ENCODE assay signal across 8 cellular contexts in genomic region chr20:48827880-48828733, GRCh38.
A peak's percentile ranks its signal among the peaks of the same experiment; 100 is the strongest.
DNase-seq lines count a peak whose midpoint lies in the region; TF ChIP-seq lines count a peak whose summit lies in the region.

Gene PREX1, minus strand, starts transcription at chr20:48827999. Its CDS starts 139 bp downstream, at chr20:48827860.

- TF ChIP-seq CTCF in GM12864 (IDR thresholded peaks at IDR 0.05; ENCODE audit: low read depth, low read length, missing control alignments) (no peak), HFF-Myc (IDR thresholded peaks at IDR 0.05; ENCODE audit: low read depth, low read length, missing control alignments) (no peak), choroid plexus epithelial cell (conservative IDR thresholded peaks at IDR 0.05; ENCODE audit: low read depth, low read length) (no peak)

- DNase-seq in GM12864 (ENCODE audit: low read depth): no peak
- DNase-seq in HFF-Myc (ENCODE audit: extremely low read depth, low read depth): no peak
- peak; percentile 59 for DNase-seq in NCI-H146 treated with DMSO at 0.1 percent for 48 hours (lab: John Stamatoyannopoulos, UW; ENCODE audit: unreplicated experiment)
- DNase-seq in activated CD4-positive, alpha-beta T cell treated with anti-CD3 and anti-CD28 coated beads for 24 hours (ENCODE audit: low read depth in 2 of 2): peak; percentile 44 to 63
- DNase-seq in choroid plexus epithelial cell (ENCODE audit: low read depth): peak; percentile 87
- peak; percentile 86 for DNase-seq in left kidney (ENCODE audit: low read depth, low spot score)
- peak; percentile 61 to 79 for DNase-seq in stimulated activated CD4-positive, alpha-beta T cell treated with anti-CD3 and anti-CD28 coated beads, Interleukin-1b, Interleukin-23, amount 100 ng/mL, for 4 hours (ENCODE audit: low read depth in 2 of 2)
- no peak for DNase-seq in OCI-M2 (lab: John Stamatoyannopoulos, UW; ENCODE audit: unreplicated experiment)

- H3K4me3 ChIP-seq in GM12864 (ENCODE audit: low read depth, low read length): peak within 1 kb of the TSS; percentile 89
- peak within 1 kb of the TSS; percentile 60 for H3K4me3 ChIP-seq in HFF-Myc (replicated peaks; ENCODE audit: low read depth, low read length)
- peak within 1 kb of the TSS; percentile 74 for H3K4me3 ChIP-seq in choroid plexus epithelial cell (ENCODE audit: low read depth, low read length)

Comparison
In these comparisons a context has a peak if more than half of its experiments do, and no peak if none do; other contexts are left out.
1. DNase-seq: peak in NCI-H146 treated with DMSO at 0.1 percent for 48 hours (single experiment), activated CD4-positive, alpha-beta T cell treated with anti-CD3 and anti-CD28 coated beads for 24 hours (2 of 2), choroid plexus epithelial cell (single experiment), left kidney (single experiment) and stimulated activated CD4-positive, alpha-beta T cell treated with anti-CD3 and anti-CD28 coated beads, Interleukin-1b, Interleukin-23, amount 100 ng/mL, for 4 hours (2 of 2); none in GM12864 (single experiment), HFF-Myc (single experiment) and OCI-M2 (single experiment).
2. Peak in every context shown above with its lines, with median percentiles within 50 percentile points of each other: H3K4me3 ChIP-seq.